In the genomic region with DNA sequence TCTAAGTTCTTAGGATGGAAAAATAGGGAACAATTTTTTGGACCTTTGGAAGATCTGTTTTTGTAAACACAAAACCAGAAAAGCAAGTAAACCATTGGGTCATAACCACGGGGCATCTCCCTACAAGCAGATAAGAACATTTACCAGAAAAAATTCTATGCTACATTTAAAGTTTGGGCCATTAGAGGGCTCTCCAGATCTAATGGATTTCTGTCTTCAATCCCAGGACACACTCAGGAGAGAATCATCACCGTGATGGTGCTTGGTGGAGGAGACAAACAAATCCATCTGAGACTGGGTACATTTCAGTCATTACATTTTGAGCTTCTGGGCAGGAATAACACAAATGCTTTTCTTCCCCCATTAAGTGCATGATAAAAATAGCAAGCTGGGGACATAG, we compare ENCODE assay signal across 9 cellular contexts.
DNase-seq lines count a peak whose midpoint lies in the region; ATAC-seq and TF ChIP-seq lines count a peak whose summit lies in the region.
"Had no signal": no experiment of that assay in that cellular context is flagged by ENCODE, and none has a peak within 500 bp of the region (broad histone marks: within the 10 kb centered on the region; RNA-seq: fewer than 3 reads in every experiment).

No MANE protein-coding gene starts in this region.

- H3K4me3 ChIP-seq in GM12864 (ENCODE audit: low read depth, low read length) (no peak overlapping the region), neural cell (ENCODE audit: low read length) (no peak overlapping the region), prostate gland (no peak overlapping the region)

- H3K27ac ChIP-seq in neural cell (ENCODE audit: low read length) (no peak overlapping the region), prostate gland (no peak overlapping the region)

- no peak overlapping the region for H2AFZ ChIP-seq in neural cell (ENCODE audit: low read depth, low read length)

- TF ChIP-seq CTCF in GM12864 (IDR thresholded peaks at IDR 0.05; ENCODE audit: low read depth, low read length, missing control alignments) (peak; percentile 8), neural cell (IDR thresholded peaks at IDR 0.05; ENCODE audit: poor library complexity, severe bottlenecking) (peak; percentile 44), prostate gland (IDR thresholded peaks at IDR 0.05) (no peak)

- no peaks in the 10 kb centered on the region for H3K4me1 ChIP-seq in prostate gland (replicated peaks)

- intact Hi-C loops in prostate gland (cut with DNase I): no loop called here

- no peaks in the 10 kb centered on the region for H3F3A ChIP-seq in neural cell (ENCODE audit: insufficient read depth, low read length, poor library complexity, severe bottlenecking)

- H3K9ac ChIP-seq in neural cell (ENCODE audit: low read length): no peak overlapping the region

- TF ChIP-seq POLR2A in prostate gland (IDR thresholded peaks at IDR 0.05): no peak

- H3K79me2 ChIP-seq in neural cell (replicated peaks; ENCODE audit: insufficient read depth, low read length): no peaks in the 10 kb centered on the region

- H3K9me3 ChIP-seq in neural cell (ENCODE audit: low read length): no peaks in the 10 kb centered on the region
- H3K9me3 ChIP-seq in prostate gland: no peaks in the 10 kb centered on the region

- H3K36me3 ChIP-seq in neural cell (ENCODE audit: insufficient read depth, low read length) (no peaks in the 10 kb centered on the region), prostate gland (no peaks in the 10 kb centered on the region)

- no peaks in the 10 kb centered on the region for H3K27me3 ChIP-seq in neural cell (ENCODE audit: insufficient read depth, low read depth, low read length)
- no peaks in the 10 kb centered on the region for H3K27me3 ChIP-seq in prostate gland (replicated peaks; ENCODE audit: insufficient read depth)

- H4K20me1 ChIP-seq in neural cell (ENCODE audit: insufficient read depth): no peaks in the 10 kb centered on the region

- H3K9me2 ChIP-seq in neural cell (ENCODE audit: insufficient read depth, low read length): no peaks in the 10 kb centered on the region

- DNase-seq in GM12864 (ENCODE audit: low read depth) (no peak), NCI-H1694 treated with DMSO at 0.1 percent for 48 hours (lab: John Stamatoyannopoulos, UW) (peak; percentile 34), dedifferentiated amniotic fluid mesenchymal stem cell (ENCODE audit: extremely low spot score) (peak; percentile 46), NOMO-1 (lab: John Stamatoyannopoulos, UW; ENCODE audit: unreplicated experiment in 2 of 2) (no peak), prostate gland (ENCODE audit: low spot score) (no peak)
- DNase-seq: activated CD8-positive, alpha-beta memory T cell treated with anti-CD3 and anti-CD28 coated beads for 24 hours had no signal

- TF ChIP-seq RAD21 in neural cell (conservative IDR thresholded peaks at IDR 0.05): peak; percentile 44

- TF ChIP-seq EP300 in neural cell (conservative IDR thresholded peaks at IDR 0.05; ENCODE audit: poor library complexity, severe bottlenecking): no peak

- 8% methylated on average over 2 of the region's 2 CpGs for WGBS in prostate gland

- no peak overlapping the region for H3K4me2 ChIP-seq in neural cell (ENCODE audit: low read length)

- ATAC-seq in HG02973 (IDR thresholded peaks at IDR 0.05; ENCODE audit: unreplicated experiment): no peak
- ATAC-seq in GM19395 (IDR thresholded peaks at IDR 0.05; ENCODE audit: unreplicated experiment): no peak

TF ChIP-seq in neural cell, 6 proteins besides CTCF, POLR2A, EP300 and RAD21:
- TF ChIP-seq MXI1 (conservative IDR thresholded peaks at IDR 0.05; ENCODE audit: poor library complexity, severe bottlenecking) (no peak), POLR2AphosphoS5 (IDR thresholded peaks at IDR 0.05) (no peak), TAF1 (IDR thresholded peaks at IDR 0.05; ENCODE audit: low read depth) (no peak), SMC3 (conservative IDR thresholded peaks at IDR 0.05; ENCODE audit: poor library complexity) (peak; percentile 15), EZH2 (IDR thresholded peaks at IDR 0.05; ENCODE audit: borderline replicate concordance, insufficient read depth, low read length, poor library complexity, severe bottlenecking) (no peak)
- TF ChIP-seq, protein P1, sequence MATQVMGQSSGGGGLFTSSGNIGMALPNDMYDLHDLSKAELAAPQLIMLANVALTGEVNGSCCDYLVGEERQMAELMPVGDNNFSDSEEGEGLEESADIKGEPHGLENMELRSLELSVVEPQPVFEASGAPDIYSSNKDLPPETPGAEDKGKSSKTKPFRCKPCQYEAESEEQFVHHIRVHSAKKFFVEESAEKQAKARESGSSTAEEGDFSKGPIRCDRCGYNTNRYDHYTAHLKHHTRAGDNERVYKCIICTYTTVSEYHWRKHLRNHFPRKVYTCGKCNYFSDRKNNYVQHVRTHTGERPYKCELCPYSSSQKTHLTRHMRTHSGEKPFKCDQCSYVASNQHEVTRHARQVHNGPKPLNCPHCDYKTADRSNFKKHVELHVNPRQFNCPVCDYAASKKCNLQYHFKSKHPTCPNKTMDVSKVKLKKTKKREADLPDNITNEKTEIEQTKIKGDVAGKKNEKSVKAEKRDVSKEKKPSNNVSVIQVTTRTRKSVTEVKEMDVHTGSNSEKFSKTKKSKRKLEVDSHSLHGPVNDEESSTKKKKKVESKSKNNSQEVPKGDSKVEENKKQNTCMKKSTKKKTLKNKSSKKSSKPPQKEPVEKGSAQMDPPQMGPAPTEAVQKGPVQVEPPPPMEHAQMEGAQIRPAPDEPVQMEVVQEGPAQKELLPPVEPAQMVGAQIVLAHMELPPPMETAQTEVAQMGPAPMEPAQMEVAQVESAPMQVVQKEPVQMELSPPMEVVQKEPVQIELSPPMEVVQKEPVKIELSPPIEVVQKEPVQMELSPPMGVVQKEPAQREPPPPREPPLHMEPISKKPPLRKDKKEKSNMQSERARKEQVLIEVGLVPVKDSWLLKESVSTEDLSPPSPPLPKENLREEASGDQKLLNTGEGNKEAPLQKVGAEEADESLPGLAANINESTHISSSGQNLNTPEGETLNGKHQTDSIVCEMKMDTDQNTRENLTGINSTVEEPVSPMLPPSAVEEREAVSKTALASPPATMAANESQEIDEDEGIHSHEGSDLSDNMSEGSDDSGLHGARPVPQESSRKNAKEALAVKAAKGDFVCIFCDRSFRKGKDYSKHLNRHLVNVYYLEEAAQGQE (IDR thresholded peaks at IDR 0.05; ENCODE audit: borderline replicate concordance): no peak

Comparison
In these comparisons a context has a peak if more than half of its experiments do, and no peak if none do; other contexts are left out.
1. DNase-seq: peak in NCI-H1694 treated with DMSO at 0.1 percent for 48 hours (single experiment) and dedifferentiated amniotic fluid mesenchymal stem cell (single experiment); none in GM12864 (single experiment), NOMO-1 (0 of 2) and prostate gland (single experiment).
2. CTCF ChIP-seq: peak in GM12864 (single experiment) and neural cell (single experiment); none in prostate gland (0 of 4).